3 cellular contexts compared by ENCODE assay signal in genomic region chr11:47060807-47061206, GRCh38.
TF ChIP-seq lines count a peak whose summit lies in the region.

No MANE protein-coding gene starts in this region.

TF ChIP-seq in A549, 52 proteins besides CTCF, POLR2A, EP300 and RAD21 (continued from another document):
- TF ChIP-seq ELK1 (IDR thresholded peaks at IDR 0.05; ENCODE audit: low read depth, low read length) (no peak), HOXB5 (CRISPR knock-in tag; IDR thresholded peaks at IDR 0.05) (no peak), HEYL (CRISPR knock-in tag; IDR thresholded peaks at IDR 0.05) (no peak), TFCP2L1 (CRISPR knock-in tag; IDR thresholded peaks at IDR 0.05) (no peak)

TF ChIP-seq in GM23338, 12 proteins besides CTCF, POLR2A, EP300 and RAD21 (continued from another document):
- TF ChIP-seq ZNF462 (CRISPR knock-in tag; IDR thresholded peaks at IDR 0.05) (no peak), CREB1 (CRISPR knock-in tag; IDR thresholded peaks at IDR 0.05; ENCODE audit: low read depth) (no peak), EZH2phosphoT487 (IDR thresholded peaks at IDR 0.05; ENCODE audit: unreplicated experiment) (no peak), REST (IDR thresholded peaks at IDR 0.05; ENCODE audit: unreplicated experiment) (no peak), ZNF331 (CRISPR knock-in tag; IDR thresholded peaks at IDR 0.05; ENCODE audit: low read depth) (no peak)

TF ChIP-seq in SK-N-SH, 30 proteins besides CTCF, POLR2A, EP300 and RAD21 (continued from another document):
- TF ChIP-seq EZH2phosphoT487 (IDR thresholded peaks at IDR 0.05; ENCODE audit: borderline replicate concordance, low read depth): no peak
- no peak for TF ChIP-seq IRF3 (IDR thresholded peaks at IDR 0.05; ENCODE audit: low read depth, low read length)
- no peak for TF ChIP-seq RXRA (IDR thresholded peaks at IDR 0.05; ENCODE audit: borderline replicate concordance, low read depth)
- TF ChIP-seq YY1 (IDR thresholded peaks at IDR 0.05; ENCODE audit: low read depth): no peak
- no peak for TF ChIP-seq MAX (IDR thresholded peaks at IDR 0.05; ENCODE audit: low read depth)
